In genomic region chr14:35818346-35819115, GRCh38 we compare ENCODE assay signal across 8 cellular contexts. TPM values are rescaled to one million over a fixed set of nuclear protein-coding genes. Genes with fewer than 3 reads are reported as not detected.
DNase-seq lines count a peak whose midpoint lies in the region; ATAC-seq and TF ChIP-seq lines count a peak whose summit lies in the region.

No MANE protein-coding gene starts in this region.

- WGBS in heart left ventricle, 4 donors = 69 to 74% (median 73%) methylated on average over 13 of the region's 13 CpGs

- H3K27me3 Mint-ChIP-seq in natural killer cell (ENCODE audit: low read depth in 2 of 2) = no peaks in the 10 kb centered on the region
- peaks cover 0 to 7% of the 10 kb centered on the region in 2 donors for H3K27me3 Mint-ChIP-seq in natural killer cell treated with Interleukin-12 subunit alpha and Interleukin-12 subunit beta and Interleukin-15 and Interleukin-18, amount 100 ng/mL, for 72 hours
- H3K27me3 Mint-ChIP-seq in activated CD8-positive, alpha-beta T cell treated with anti-CD3 and anti-CD28 coated beads for 36 hours = no peaks in the 10 kb centered on the region

- TF ChIP-seq POLR2A in NB4 (IDR thresholded peaks at IDR 0.05; ENCODE audit: extremely low read depth, insufficient read length) (no peak), heart left ventricle (IDR thresholded peaks at IDR 0.05) (no peak), gastrocnemius medialis (IDR thresholded peaks at IDR 0.05) (no peak)

- no peaks in the 10 kb centered on the region for H3K4me1 Mint-ChIP-seq in natural killer cell
- H3K4me1 Mint-ChIP-seq in natural killer cell treated with Interleukin-12 subunit alpha and Interleukin-12 subunit beta and Interleukin-15 and Interleukin-18, amount 100 ng/mL, for 72 hours (ENCODE audit: low read depth in 2 of 2) = no peaks in the 10 kb centered on the region
- no peaks in the 10 kb centered on the region for H3K4me1 Mint-ChIP-seq in activated CD8-positive, alpha-beta T cell treated with anti-CD3 and anti-CD28 coated beads for 36 hours (ENCODE audit: low read depth)

- H3K27ac ChIP-seq in heart left ventricle (no peak overlapping the region), gastrocnemius medialis (no peak overlapping the region)

- no peak overlapping the region for H3K27ac Mint-ChIP-seq in natural killer cell
- no peak overlapping the region for H3K27ac Mint-ChIP-seq in natural killer cell treated with Interleukin-12 subunit alpha and Interleukin-12 subunit beta and Interleukin-15 and Interleukin-18, amount 100 ng/mL, for 72 hours
- H3K27ac Mint-ChIP-seq in activated CD8-positive, alpha-beta T cell treated with anti-CD3 and anti-CD28 coated beads for 36 hours = no peak overlapping the region

- H3K36me3 ChIP-seq in heart left ventricle (no peaks in the 10 kb centered on the region), gastrocnemius medialis (no peaks in the 10 kb centered on the region)

- H3K4me3 ChIP-seq in NB4 (ENCODE audit: low read depth, low read length) = no peak overlapping the region
- no peak overlapping the region for H3K4me3 ChIP-seq in heart left ventricle
- H3K4me3 ChIP-seq in gastrocnemius medialis = no peak overlapping the region

- H3K9me3 Mint-ChIP-seq in natural killer cell = no peaks in the 10 kb centered on the region
- no peaks in the 10 kb centered on the region for H3K9me3 Mint-ChIP-seq in natural killer cell treated with Interleukin-12 subunit alpha and Interleukin-12 subunit beta and Interleukin-15 and Interleukin-18, amount 100 ng/mL, for 72 hours
- H3K9me3 Mint-ChIP-seq in activated CD8-positive, alpha-beta T cell treated with anti-CD3 and anti-CD28 coated beads for 36 hours = no peaks in the 10 kb centered on the region

- POLR2A ChIA-PET in activated CD8-positive, alpha-beta T cell treated with anti-CD3 and anti-CD28 coated beads for 36 hours (lab: Charles Lee) = interaction anchor here (1.5 kb wide), 1 partner anchor 9 kb away, joined by 5 read pairs; the partner anchor contains the start of gene RALGAPA1

- ATAC-seq in natural killer cell (peak in 2 of 3 donors; percentile 57 to 60), heart left ventricle (peak in 3 of 4 donors; percentile 46 to 76 (median 59)), gastrocnemius medialis (peak; percentile 81 to 86), HG03469 (IDR thresholded peaks at IDR 0.05; ENCODE audit: unreplicated experiment) (no peak)
- no peak for ATAC-seq in natural killer cell treated with Interleukin-12 subunit alpha and Interleukin-12 subunit beta and Interleukin-15 and Interleukin-18, amount 100 ng/mL, for 72 hours
- no peak for ATAC-seq in activated CD8-positive, alpha-beta T cell treated with anti-CD3 and anti-CD28 coated beads for 36 hours

- in situ Hi-C loops in gastrocnemius medialis (cut with MboI; ENCODE audit: low sequenced_read_pairs in 4 of 4) = no loop called here

- no peaks in the 10 kb centered on the region for H3K27me3 ChIP-seq in heart left ventricle
- no peaks in the 10 kb centered on the region for H3K27me3 ChIP-seq in gastrocnemius medialis

- no peak for DNase-seq in natural killer cell
- no peak for DNase-seq in natural killer cell treated with Interleukin-12 subunit alpha and Interleukin-12 subunit beta and Interleukin-15 and Interleukin-18, amount 100 ng/mL, for 72 hours (ENCODE audit: low spot score)
- DNase-seq in NB4 (ENCODE audit: low read depth) = peak; percentile 51
- DNase-seq in activated CD8-positive, alpha-beta T cell treated with anti-CD3 and anti-CD28 coated beads for 36 hours = peak; percentile 43
- no peak for DNase-seq in heart left ventricle
- DNase-seq in gastrocnemius medialis = no peak
- DNase-seq in islet precursor cell = no peak

- H3K9me3 ChIP-seq in heart left ventricle (no peaks in the 10 kb centered on the region), gastrocnemius medialis (no peaks in the 10 kb centered on the region)

- H3K36me3 Mint-ChIP-seq in natural killer cell = no peaks in the 10 kb centered on the region
- H3K36me3 Mint-ChIP-seq in natural killer cell treated with Interleukin-12 subunit alpha and Interleukin-12 subunit beta and Interleukin-15 and Interleukin-18, amount 100 ng/mL, for 72 hours = no peaks in the 10 kb centered on the region
- no peaks in the 10 kb centered on the region for H3K36me3 Mint-ChIP-seq in activated CD8-positive, alpha-beta T cell treated with anti-CD3 and anti-CD28 coated beads for 36 hours (ENCODE audit: low read depth)

- TF ChIP-seq CTCF in natural killer cell (IDR thresholded peaks at IDR 0.05) (peak; percentile 45), NB4 (IDR thresholded peaks at IDR 0.05; ENCODE audit: low read depth, low read length) (peak; percentile 56), heart left ventricle (IDR thresholded peaks at IDR 0.05) (peak; percentile 35 to 66 (median 56)), gastrocnemius medialis (IDR thresholded peaks at IDR 0.05 in 4 of 5, conservative IDR thresholded peaks at IDR 0.05 in 1 of 5) (peak; percentile 37 to 63 (median 54))
- peak; percentile 77 for TF ChIP-seq CTCF in activated CD8-positive, alpha-beta T cell treated with anti-CD3 and anti-CD28 coated beads for 36 hours (IDR thresholded peaks at IDR 0.05)

- intact Hi-C loops in natural killer cell (cut with micrococcal nuclease) (loop anchor here (10.0 kb wide), 1 partner anchor 54 kb away; no protein-coding TSS in a partner anchor), heart left ventricle (cut with DNase I) (loop anchor here in 1 of 10 donors (10.0 kb wide), 1 partner anchor 124 kb away; no protein-coding TSS in a partner anchor), gastrocnemius medialis (cut with DNase I; ENCODE audit: low total_unique reads) (loop anchor here (10.0 kb wide), 1 partner anchor 124 kb away; no protein-coding TSS in a partner anchor)
- intact Hi-C loops in activated CD8-positive, alpha-beta T cell treated with anti-CD3 and anti-CD28 coated beads for 36 hours (cut with micrococcal nuclease) = loop anchor here (10.0 kb wide), 1 partner anchor 384 kb away; no protein-coding TSS in a partner anchor

- CTCF ChIA-PET in activated CD8-positive, alpha-beta T cell treated with anti-CD3 and anti-CD28 coated beads for 36 hours (lab: Charles Lee) = interaction anchor here (0.6 to 6.2 kb wide), 22 partner anchors 8 to 403 kb away, joined by 3 to 36 read pairs (median 4); partner anchors contain the start of genes BRMS1L and INSM2

- H3K4me1 ChIP-seq in heart left ventricle (peaks cover 0 to 2% (median 0%) of the 10 kb centered on the region in 12 donors), gastrocnemius medialis (no peaks in the 10 kb centered on the region)

- no peak overlapping the region for H3K4me3 Mint-ChIP-seq in natural killer cell
- H3K4me3 Mint-ChIP-seq in natural killer cell treated with Interleukin-12 subunit alpha and Interleukin-12 subunit beta and Interleukin-15 and Interleukin-18, amount 100 ng/mL, for 72 hours = no peak overlapping the region
- H3K4me3 Mint-ChIP-seq in activated CD8-positive, alpha-beta T cell treated with anti-CD3 and anti-CD28 coated beads for 36 hours = no peak overlapping the region

RNA-seq across cellular contexts. Expression of gene BRMS1L, which starts 7.6 kb away (rescaled TPM):
- 1 to 10 TPM; 5.1 to 9.4 (median 6.3) TPM for total RNA-seq in natural killer cell
- total RNA-seq in natural killer cell treated with Interleukin-12 subunit alpha and Interleukin-12 subunit beta and Interleukin-15 and Interleukin-18, amount 100 ng/mL, for 72 hours = 1 to 10 TPM; 4.8 to 6.8 TPM
- total RNA-seq in activated CD8-positive, alpha-beta T cell treated with anti-CD3 and anti-CD28 coated beads for 36 hours = 1 to 10 TPM; 4.3 to 5.5 TPM
- 10 to 100 TPM in 5 of 9 donors, 1 to 10 TPM in 4; 5.3 to 14.8 (median 11.2) TPM for total RNA-seq in heart left ventricle
- 10 to 100 TPM in 1 of 2 donors, 1 to 10 TPM in 1; 3.4 to 11.1 TPM for polyA plus RNA-seq in heart left ventricle
- total RNA-seq in gastrocnemius medialis = 1 to 10 TPM; 4.6 to 6.8 (median 6.1) TPM

RNA-seq across cellular contexts. Expression of gene RALGAPA1, which starts 9.4 kb away (rescaled TPM):
- 100 to 1,000 TPM in 1 of 3 donors, 10 to 100 TPM in 2; 66.5 to 101 (median 90.7) TPM for total RNA-seq in natural killer cell
- total RNA-seq in natural killer cell treated with Interleukin-12 subunit alpha and Interleukin-12 subunit beta and Interleukin-15 and Interleukin-18, amount 100 ng/mL, for 72 hours = 10 to 100 TPM; 38.9 to 60.2 TPM
- 10 to 100 TPM; 23.7 to 26.5 TPM for total RNA-seq in activated CD8-positive, alpha-beta T cell treated with anti-CD3 and anti-CD28 coated beads for 36 hours
- 10 to 100 TPM; 26.0 to 43.0 (median 33.3) TPM for total RNA-seq in heart left ventricle
- 10 to 100 TPM in 1 of 2 donors, 1 to 10 TPM in 1; 9.9 to 11.7 TPM for polyA plus RNA-seq in heart left ventricle
- 10 to 100 TPM; 26.0 to 55.9 (median 30.2) TPM for total RNA-seq in gastrocnemius medialis

Comparison
In these comparisons a context has a peak if more than half of its experiments do, and no peak if none do; other contexts are left out.
1. ATAC-seq: peak in natural killer cell (2 of 3), heart left ventricle (3 of 4) and gastrocnemius medialis (2 of 2); none in natural killer cell treated with Interleukin-12 subunit alpha and Interleukin-12 subunit beta and Interleukin-15 and Interleukin-18, amount 100 ng/mL, for 72 hours (0 of 2), activated CD8-positive, alpha-beta T cell treated with anti-CD3 and anti-CD28 coated beads for 36 hours (single experiment) and HG03469 (single experiment).
2. DNase-seq: peak in NB4 (single experiment) and activated CD8-positive, alpha-beta T cell treated with anti-CD3 and anti-CD28 coated beads for 36 hours (single experiment); none in natural killer cell (single experiment), natural killer cell treated with Interleukin-12 subunit alpha and Interleukin-12 subunit beta and Interleukin-15 and Interleukin-18, amount 100 ng/mL, for 72 hours (single experiment), heart left ventricle (0 of 5), gastrocnemius medialis (0 of 2) and islet precursor cell (single experiment).
3. Peak in every context shown above with its lines, with median percentiles within 50 percentile points of each other: CTCF ChIP-seq.